Comparison of ENCODE assay signal across 8 cellular contexts in genomic region chr21:33266050-33266783, GRCh38. TPM values are rescaled to one million over a fixed set of nuclear protein-coding genes. Genes with fewer than 3 reads are reported as not detected.
DNase-seq lines count a peak whose midpoint lies in the region; ATAC-seq and TF ChIP-seq lines count a peak whose summit lies in the region.

Gene IL10RB, plus strand, starts transcription at chr21:33266367. Its CDS starts 99 bp downstream, at chr21:33266466.

- H3K4me1 Mint-ChIP-seq in CD4-positive, alpha-beta memory T cell: peaks cover 38 to 74% (median 50%) of the 10 kb centered on the region in 4 donors
- H3K4me1 Mint-ChIP-seq in nephron: peaks cover 35% of the 10 kb centered on the region

- CTCF ChIA-PET in CD4-positive, alpha-beta memory T cell (lab: Charles Lee; ENCODE audit: partially characterized antibody): interaction anchor here (0.9 to 3.9 kb wide), 11 partner anchors 28 to 179 kb away, joined by 3 to 20 read pairs (median 4); no protein-coding TSS in a partner anchor

- TF ChIP-seq CTCF in fibroblast of mammary gland (conservative IDR thresholded peaks at IDR 0.05; ENCODE audit: control insufficient read depth, insufficient read depth, low read depth, low read length): no peak
- TF ChIP-seq CTCF in nephron (IDR thresholded peaks at IDR 0.05; ENCODE audit: unreplicated experiment in 3 of 3): no peak

- H3K27me3 ChIP-seq in CD4-positive, alpha-beta memory T cell (ENCODE audit: insufficient read depth, low read length): no peaks in the 10 kb centered on the region

- H3K9me3 Mint-ChIP-seq in CD4-positive, alpha-beta memory T cell: peaks cover 0 to 4% (median 0%) of the 10 kb centered on the region in 8 donors
- no peaks in the 10 kb centered on the region for H3K9me3 Mint-ChIP-seq in nephron

- intact Hi-C loops in CD4-positive, alpha-beta memory T cell (cut with micrococcal nuclease): loop anchor here (1.0 to 5.0 kb wide), 4 partner anchors 35 to 96 kb away; partner anchors contain the start of gene IFNAR1

- H3K27ac Mint-ChIP-seq in CD4-positive, alpha-beta memory T cell: peak within 1 kb of the TSS; percentile 92 to 97 (median 95)
- peak within 1 kb of the TSS; percentile 72 to 94 (median 91) for H3K27ac Mint-ChIP-seq in nephron

- peak within 1 kb of the TSS; percentile 54 to 79 for H3K4me3 ChIP-seq in CD4-positive, alpha-beta memory T cell (ENCODE audit: low read length in 2 of 2)
- peak within 1 kb of the TSS; percentile 59 for H3K4me3 ChIP-seq in Jurkat, Clone E6-1 (ENCODE audit: low read length)
- peak within 1 kb of the TSS; percentile 81 for H3K4me3 ChIP-seq in fibroblast of mammary gland (ENCODE audit: control insufficient read depth, low read depth, low read length)

- POLR2A ChIA-PET in CD4-positive, alpha-beta memory T cell (lab: Charles Lee; ENCODE audit: partially characterized antibody): interaction anchor here (0.6 to 4.8 kb wide), 28 partner anchors 8 to 213 kb away, joined by 3 to 36 read pairs (median 7); partner anchors contain the start of genes IFNAR1, IFNAR2 and TMEM50B

- peak; percentile 33 for ATAC-seq in GM21367 (IDR thresholded peaks at IDR 0.05; ENCODE audit: unreplicated experiment)

- peak; percentile 32; the same call in 1 of the 2 replicates for TF ChIP-seq POLR2A in Raji (IDR thresholded peaks at IDR 0.05; ENCODE audit: insufficient read depth, low read depth, low read length)

- peaks cover 10% of the 10 kb centered on the region for H3K36me3 ChIP-seq in CD4-positive, alpha-beta memory T cell (ENCODE audit: insufficient read depth, low read length)

- H3K36me3 Mint-ChIP-seq in CD4-positive, alpha-beta memory T cell: peaks cover 21 to 53% of the 10 kb centered on the region in 2 donors
- H3K36me3 Mint-ChIP-seq in nephron (ENCODE audit: low read depth): peaks cover 23% of the 10 kb centered on the region

- peak within 1 kb of the TSS; percentile 80 for H3K27ac ChIP-seq in CD4-positive, alpha-beta memory T cell (ENCODE audit: low read depth, low read length)

- peaks cover 59% of the 10 kb centered on the region for H3K4me1 ChIP-seq in CD4-positive, alpha-beta memory T cell (ENCODE audit: insufficient read depth, low read length)

- DNase-seq in CD4-positive, alpha-beta memory T cell: peak; percentile 61 to 77 (median 68)
- DNase-seq in Jurkat, Clone E6-1 (ENCODE audit: low read depth, low spot score): peak; percentile 48
- DNase-seq in activated T-helper 9 cell treated with anti-CD3 and anti-CD28 coated beads, Interleukin-2, amount 50 U/mL, for 16 hours (ENCODE audit: low read depth): peak; percentile 62
- peak; percentile 28 for DNase-seq in fibroblast of mammary gland (ENCODE audit: low read depth)
- DNase-seq in stimulated activated naive CD4-positive, alpha-beta T cell treated with Interleukin-2 at 50 U/mL for 16 hours (lab: John Stamatoyannopoulos, UW): peak; percentile 73

- H3K9me3 ChIP-seq in CD4-positive, alpha-beta memory T cell (ENCODE audit: control insufficient read depth in 1 of 2, low read length in 2 of 2): no peaks in the 10 kb centered on the region

- peak within 1 kb of the TSS; percentile 93 to 99 (median 96) for H3K4me3 Mint-ChIP-seq in CD4-positive, alpha-beta memory T cell
- H3K4me3 Mint-ChIP-seq in nephron: peak within 1 kb of the TSS; percentile 92 to 93 (median 93)

- no peaks in the 10 kb centered on the region for H3K27me3 Mint-ChIP-seq in CD4-positive, alpha-beta memory T cell
- H3K27me3 Mint-ChIP-seq in nephron (ENCODE audit: low read depth): no peaks in the 10 kb centered on the region

RNA-seq across cellular contexts. Expression of gene IL10RB, which starts in this region (rescaled TPM):
- total RNA-seq in CD4-positive, alpha-beta memory T cell: 10 to 100 TPM; 30.6 to 36.4 TPM
- polyA plus RNA-seq in CD4-positive, alpha-beta memory T cell: 10 to 100 TPM; 53.3 to 61.8 TPM
- 16.8 TPM for polyA plus RNA-seq in Jurkat, Clone E6-1 (2012; ENCODE audit: insufficient read depth, insufficient read length)

Comparison
In these comparisons a context has a peak if more than half of its experiments do, and no peak if none do; other contexts are left out.
1. Peak in every context shown above with its lines: DNase-seq, ATAC-seq, H3K4me3 ChIP-seq and H3K27ac ChIP-seq.